Comparison of ENCODE assay signal across 28 cellular contexts in genomic region chr5:118519466-118519865, GRCh38.
"Had no signal": no experiment of that assay in that cellular context is flagged by ENCODE, and none has a peak within 500 bp of the region (broad histone marks: within the 10 kb centered on the region; RNA-seq: fewer than 3 reads in every experiment).

No MANE protein-coding gene starts in this region.

- H3K27me3 Mint-ChIP-seq: dendritic cell treated with granulocyte-macrophage colony-stimulating factor and Interleukin-4, amounts not matched to agents 40 ng/mL and 50 ng/mL, for 4 days; effector memory CD8-positive, alpha-beta T cell had no signal

- H3K27me3 ChIP-seq: colonic mucosa, esophagus muscularis mucosa, esophagus squamous epithelium, foreskin keratinocyte, gastrocnemius medialis, gastroesophageal sphincter, heart right ventricle, hepatocyte had no signal

- H3K36me3 ChIP-seq: colonic mucosa, esophagus muscularis mucosa, esophagus squamous epithelium, gastrocnemius medialis, gastroesophageal sphincter, heart right ventricle had no signal

- H3K27ac Mint-ChIP-seq: dendritic cell treated with granulocyte-macrophage colony-stimulating factor and Interleukin-4, amounts not matched to agents 40 ng/mL and 50 ng/mL, for 4 days; effector memory CD8-positive, alpha-beta T cell; endodermal cell had no signal

- H3K4me1 Mint-ChIP-seq: endodermal cell had no signal

- H3K4me3 ChIP-seq: colonic mucosa, coronary artery, dorsolateral prefrontal cortex, esophagus muscularis mucosa, esophagus squamous epithelium, gastrocnemius medialis, gastroesophageal sphincter, heart right ventricle, hepatocyte had no signal

- H3K9me3 ChIP-seq: colonic mucosa, esophagus muscularis mucosa, esophagus squamous epithelium, gastrocnemius medialis, gastroesophageal sphincter, heart right ventricle had no signal

- H3K9me3 Mint-ChIP-seq: endodermal cell had no signal

- H3K4me1 ChIP-seq: colonic mucosa, esophagus squamous epithelium, foreskin keratinocyte, gastrocnemius medialis, gastroesophageal sphincter had no signal

- DNase-seq: colonic mucosa; cortex of kidney; dermis blood vessel endothelial cell; dorsolateral prefrontal cortex; effector CD4-positive, alpha-beta T cell; effector CD8-positive, alpha-beta T cell; effector memory CD4-positive, alpha-beta T cell; effector memory CD8-positive, alpha-beta T cell; endodermal cell; erythroblast; esophagus squamous epithelium; foreskin fibroblast; foreskin keratinocyte; foreskin melanocyte; gastrocnemius medialis; glutamatergic neuron; head of caudate nucleus; heart right ventricle had no signal

- FAIRE-seq: colon, endometrium, endothelial cell of umbilical vein had no signal

- H3K4me3 Mint-ChIP-seq: dendritic cell treated with granulocyte-macrophage colony-stimulating factor and Interleukin-4, amounts not matched to agents 40 ng/mL and 50 ng/mL, for 4 days; effector memory CD8-positive, alpha-beta T cell; endodermal cell had no signal

- ATAC-seq: effector memory CD8-positive, alpha-beta T cell; esophagus mucosa; foreskin keratinocyte; gastrocnemius medialis; gastroesophageal sphincter had no signal

- H3K27ac ChIP-seq: colonic mucosa, coronary artery, dorsolateral prefrontal cortex, epithelial cell of prostate, esophagus muscularis mucosa, esophagus squamous epithelium, foreskin keratinocyte, gastrocnemius medialis, gastroesophageal sphincter, heart right ventricle, hepatocyte had no signal
